33 cellular contexts compared by ENCODE assay signal in the genomic region with DNA sequence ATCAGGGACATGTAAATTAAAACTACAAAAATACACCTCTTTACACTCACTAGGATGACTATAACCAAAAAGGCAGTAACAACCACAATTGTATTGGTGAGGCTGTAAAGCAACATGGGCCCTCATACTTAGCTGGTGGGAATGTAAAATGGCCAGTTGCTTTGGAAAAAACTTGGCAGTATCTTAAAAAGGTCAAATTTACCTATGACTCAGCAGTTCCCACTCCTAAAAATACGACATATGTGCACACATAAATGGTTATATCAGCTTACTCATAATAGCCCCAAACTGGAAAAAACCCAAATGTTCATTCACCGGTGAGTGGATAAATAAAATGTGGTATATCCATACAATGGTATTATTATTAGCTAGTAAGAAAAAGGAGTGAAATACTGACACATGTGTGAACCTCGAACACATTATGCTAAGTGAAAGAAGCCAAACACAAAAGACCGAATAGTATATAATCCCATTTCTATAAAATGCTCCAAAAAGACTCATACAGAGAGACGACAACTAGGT.
"Had no signal": no experiment of that assay in that cellular context is flagged by ENCODE, and none has a peak within 500 bp of the region (broad histone marks: within the 10 kb centered on the region; RNA-seq: fewer than 3 reads in every experiment).

No MANE protein-coding gene starts in this region.

- H3K27ac Mint-ChIP-seq: activated CD4-positive, alpha-beta memory T cell treated with anti-CD3 and anti-CD28 coated beads, Interleukin-2, amount 10 ng/mL, durations not matched to agents 7 days and 5 days; activated CD4-positive, alpha-beta T cell treated with anti-CD3 and anti-CD28 coated beads, Interleukin-2, amount 10 ng/mL, durations not matched to agents 7 days and 5 days; activated naive CD4-positive, alpha-beta T cell treated with anti-CD3 and anti-CD28 coated beads, Interleukin-2, amount 50 U/mL, for 24 hours; activated naive CD8-positive, alpha-beta T cell treated with anti-CD3 and anti-CD28 coated beads, Interleukin-2, amount 50 U/mL, for 24 hours; activated T-helper 2 cell treated with anti-CD3 and anti-CD28 coated beads, Interferon-gamma antibody, Interleukin-2, Interleukin-4, amounts not matched to agents 10 μg/mL and 5 μg/mL and 100 μg/mL, durations not matched to agents 14 hours and 24 hours and 36 hours; dendritic cell treated with granulocyte-macrophage colony-stimulating factor and Interleukin-4, amounts not matched to agents 40 ng/mL and 50 ng/mL, for 4 days; immature natural killer cell; mesothelial cell of epicardium; naive B cell; nephron progenitor cell; stimulated activated effector memory CD8-positive, alpha-beta T cell treated with anti-CD3 and anti-CD28 coated beads, Interleukin-12 subunit alpha, Interleukin-12 subunit beta, amount 100 ng/mL, for 72 hours; stimulated activated naive CD8-positive, alpha-beta T cell treated with anti-CD3 and anti-CD28 coated beads, Interleukin-15, Interleukin-2, amounts not matched to agents 100 ng/mL and 50 ng/mL, for 24 hours; T-helper 1 cell treated with Interleukin-12 subunit alpha and Interleukin-12 subunit beta and Interleukin-4 antibody, amounts not matched to agents 30 μg/mL and 1 μg/mL, for 36 hours; type B pancreatic cell; WTC11 had no signal

- H3K27me3 ChIP-seq: breast epithelium, right lobe of liver, vagina had no signal

- H3K9me3 Mint-ChIP-seq: activated CD4-positive, alpha-beta memory T cell treated with anti-CD3 and anti-CD28 coated beads, Interleukin-2, amount 10 ng/mL, durations not matched to agents 7 days and 5 days; activated CD4-positive, alpha-beta T cell treated with anti-CD3 and anti-CD28 coated beads, Interleukin-2, amount 10 ng/mL, durations not matched to agents 7 days and 5 days; activated naive CD4-positive, alpha-beta T cell treated with anti-CD3 and anti-CD28 coated beads, Interleukin-2, amount 50 U/mL, for 24 hours; activated naive CD8-positive, alpha-beta T cell treated with anti-CD3 and anti-CD28 coated beads, Interleukin-2, amount 50 U/mL, for 24 hours; activated T-cell treated with anti-CD3 and anti-CD28 coated beads, Interleukin-2, amount 50 U/mL, for 4 hours; activated T-helper 2 cell treated with anti-CD3 and anti-CD28 coated beads, Interferon-gamma antibody, Interleukin-2, Interleukin-4, amounts not matched to agents 10 μg/mL and 5 μg/mL and 100 μg/mL, durations not matched to agents 14 hours and 24 hours and 36 hours; dendritic cell treated with granulocyte-macrophage colony-stimulating factor and Interleukin-4, amounts not matched to agents 40 ng/mL and 50 ng/mL, for 4 days; immature natural killer cell; naive B cell; stimulated activated effector memory CD8-positive, alpha-beta T cell treated with anti-CD3 and anti-CD28 coated beads, Interleukin-12 subunit alpha, Interleukin-12 subunit beta, amount 100 ng/mL, for 72 hours; stimulated activated naive CD8-positive, alpha-beta T cell treated with anti-CD3 and anti-CD28 coated beads, Interleukin-15, Interleukin-2, amounts not matched to agents 100 ng/mL and 50 ng/mL, for 24 hours; T-helper 1 cell treated with Interleukin-12 subunit alpha and Interleukin-12 subunit beta and Interleukin-4 antibody, amounts not matched to agents 30 μg/mL and 1 μg/mL, for 36 hours; type B pancreatic cell had no signal

- ATAC-seq: activated naive CD8-positive, alpha-beta T cell treated with anti-CD3 and anti-CD28 coated beads, Interleukin-2, amount 50 U/mL, for 24 hours; activated T-cell treated with anti-CD3 and anti-CD28 coated beads, Interleukin-2, amount 50 U/mL, for 4 hours; stimulated activated effector memory CD8-positive, alpha-beta T cell treated with anti-CD3 and anti-CD28 coated beads, Interleukin-12 subunit alpha, Interleukin-12 subunit beta, amount 100 ng/mL, for 72 hours; WTC11 had no signal

- H3K4me1 ChIP-seq: breast epithelium, vagina had no signal

- H3K4me1 Mint-ChIP-seq: activated CD4-positive, alpha-beta memory T cell treated with anti-CD3 and anti-CD28 coated beads, Interleukin-2, amount 10 ng/mL, durations not matched to agents 7 days and 5 days; activated naive CD4-positive, alpha-beta T cell treated with anti-CD3 and anti-CD28 coated beads, Interleukin-2, amount 50 U/mL, for 24 hours; activated naive CD8-positive, alpha-beta T cell treated with anti-CD3 and anti-CD28 coated beads, Interleukin-2, amount 50 U/mL, for 24 hours; immature natural killer cell; stimulated activated effector memory CD8-positive, alpha-beta T cell treated with anti-CD3 and anti-CD28 coated beads, Interleukin-12 subunit alpha, Interleukin-12 subunit beta, amount 100 ng/mL, for 72 hours had no signal

- DNase-seq: activated CD4-positive, alpha-beta memory T cell treated with anti-CD3 and anti-CD28 coated beads, Interleukin-2, amount 10 ng/mL, durations not matched to agents 7 days and 5 days; activated CD4-positive, alpha-beta T cell treated with anti-CD3 and anti-CD28 coated beads for 1 hour; activated CD4-positive, alpha-beta T cell treated with anti-CD3 and anti-CD28 coated beads, Interleukin-2, amount 10 ng/mL, durations not matched to agents 7 days and 5 days; activated naive CD8-positive, alpha-beta T cell treated with anti-CD3 and anti-CD28 coated beads, Interleukin-2, amount 50 U/mL, for 24 hours; activated T-cell treated with anti-CD3 and anti-CD28 coated beads, Interleukin-2, amount 50 U/mL, for 4 hours; amygdala; central memory CD4-positive, alpha-beta T cell; effector CD4-positive, alpha-beta T cell; head of caudate nucleus; hippocampal formation; immature natural killer cell; kidney; naive B cell; nephron progenitor cell; right lobe of liver; small intestine; stimulated activated CD4-positive, alpha-beta T cell treated with anti-CD3 and anti-CD28 coated beads, Interleukin-4, amount 100 ng/mL, for 24 hours; substantia nigra; T1000 had no signal

- H3K36me3 ChIP-seq: breast epithelium, neutrophil, right lobe of liver, vagina had no signal

- H3K27ac ChIP-seq: breast epithelium, epithelial cell of prostate, neutrophil, right lobe of liver, vagina had no signal

- H3K9me3 ChIP-seq: breast epithelium, neutrophil, right lobe of liver, vagina had no signal

- FAIRE-seq: endometrium, kidney, small intestine had no signal

- H3K4me3 Mint-ChIP-seq: activated CD4-positive, alpha-beta memory T cell treated with anti-CD3 and anti-CD28 coated beads, Interleukin-2, amount 10 ng/mL, durations not matched to agents 7 days and 5 days; activated CD4-positive, alpha-beta T cell treated with anti-CD3 and anti-CD28 coated beads, Interleukin-2, amount 10 ng/mL, durations not matched to agents 7 days and 5 days; activated naive CD4-positive, alpha-beta T cell treated with anti-CD3 and anti-CD28 coated beads, Interleukin-2, amount 50 U/mL, for 24 hours; activated naive CD8-positive, alpha-beta T cell treated with anti-CD3 and anti-CD28 coated beads, Interleukin-2, amount 50 U/mL, for 24 hours; activated T-cell treated with anti-CD3 and anti-CD28 coated beads, Interleukin-2, amount 50 U/mL, for 4 hours; dendritic cell treated with granulocyte-macrophage colony-stimulating factor and Interleukin-4, amounts not matched to agents 40 ng/mL and 50 ng/mL, for 4 days; immature natural killer cell; mesothelial cell of epicardium; naive B cell; nephron progenitor cell; stimulated activated effector memory CD8-positive, alpha-beta T cell treated with anti-CD3 and anti-CD28 coated beads, Interleukin-12 subunit alpha, Interleukin-12 subunit beta, amount 100 ng/mL, for 72 hours; stimulated activated naive CD8-positive, alpha-beta T cell treated with anti-CD3 and anti-CD28 coated beads, Interleukin-15, Interleukin-2, amounts not matched to agents 100 ng/mL and 50 ng/mL, for 24 hours; T-helper 1 cell treated with Interleukin-12 subunit alpha and Interleukin-12 subunit beta and Interleukin-4 antibody, amounts not matched to agents 30 μg/mL and 1 μg/mL, for 36 hours; type B pancreatic cell; WTC11 had no signal

- H3K4me3 ChIP-seq: breast epithelium, right lobe of liver, vagina had no signal

- H3K36me3 Mint-ChIP-seq: activated naive CD4-positive, alpha-beta T cell treated with anti-CD3 and anti-CD28 coated beads, Interleukin-2, amount 50 U/mL, for 24 hours; immature natural killer cell; mesothelial cell of epicardium; naive B cell; stimulated activated effector memory CD8-positive, alpha-beta T cell treated with anti-CD3 and anti-CD28 coated beads, Interleukin-12 subunit alpha, Interleukin-12 subunit beta, amount 100 ng/mL, for 72 hours; type B pancreatic cell; WTC11 had no signal
